Comparison of ENCODE assay signal across 24 cellular contexts in genomic region chr3:30083315-30083714, GRCh38.
DNase-seq lines count a peak whose midpoint lies in the region; ATAC-seq and TF ChIP-seq lines count a peak whose summit lies in the region.
"Had no signal": no experiment of that assay in that cellular context is flagged by ENCODE, and none has a peak within 500 bp of the region (broad histone marks: within the 10 kb centered on the region; RNA-seq: fewer than 3 reads in every experiment).

No MANE protein-coding gene starts in this region.

- H3F3A ChIP-seq in neural progenitor cell (ENCODE audit: low read depth), result peaks cover 8% of the 10 kb centered on the region

- peaks cover 4% of the 10 kb centered on the region for H3K9me3 Mint-ChIP-seq in neural progenitor cell
- H3K9me3 Mint-ChIP-seq in osteocyte (ENCODE audit: unreplicated experiment), result no peaks in the 10 kb centered on the region
- H3K9me3 Mint-ChIP-seq: HFFc6 had no signal

- H3K36me3 ChIP-seq in hepatocyte (replicated peaks; ENCODE audit: insufficient read depth, low read depth), result no peaks in the 10 kb centered on the region
- no peaks in the 10 kb centered on the region for H3K36me3 ChIP-seq in neural progenitor cell
- H3K36me3 ChIP-seq: BE2C, HAP-1, MG63, SJCRH30 had no signal

- H3K79me2 ChIP-seq in hepatocyte, result no peaks in the 10 kb centered on the region
- no peaks in the 10 kb centered on the region for H3K79me2 ChIP-seq in neural progenitor cell (ENCODE audit: low read depth)

- H3K9me3 ChIP-seq in hepatocyte (ENCODE audit: low read depth) (no peaks in the 10 kb centered on the region), neural progenitor cell (ENCODE audit: low read depth) (no peaks in the 10 kb centered on the region)
- H3K9me3 ChIP-seq: BE2C, HAP-1, MG63, SJCRH30 had no signal

- no peaks in the 10 kb centered on the region for H3K9me2 ChIP-seq in hepatocyte (replicated peaks; ENCODE audit: insufficient read depth)

- H3K4me1 Mint-ChIP-seq in neural progenitor cell (peaks cover 29% of the 10 kb centered on the region), osteocyte (ENCODE audit: unreplicated experiment) (no peaks in the 10 kb centered on the region)

- 77% methylated on average over 4 of the region's 4 CpGs for WGBS in hepatocyte (ENCODE audit: low lambda C conversion rate, missing lambda C conversion rate)

- H3K27me3 Mint-ChIP-seq in neural progenitor cell (ENCODE audit: insufficient read depth, low read depth) (peaks cover 5% of the 10 kb centered on the region), osteocyte (ENCODE audit: unreplicated experiment) (peaks cover 8% of the 10 kb centered on the region)

- H3K27ac ChIP-seq in hepatocyte, result no peak overlapping the region
- no peak overlapping the region for H3K27ac ChIP-seq in neural progenitor cell
- H3K27ac ChIP-seq: SJCRH30 had no signal

- TF ChIP-seq CTCF in hepatocyte (IDR thresholded peaks at IDR 0.05; ENCODE audit: poor library complexity) (no peak), neural progenitor cell (IDR thresholded peaks at IDR 0.05) (no peak), osteocyte (IDR thresholded peaks at IDR 0.05) (no peak)

- peak overlapping the region; percentile 49 for H2AFZ ChIP-seq in hepatocyte
- H2AFZ ChIP-seq in neural progenitor cell (replicated peaks), result no peak overlapping the region
- H2AFZ ChIP-seq: GM23338 had no signal

- ATAC-seq in left ventricle myocardium superior, result no peak
- ATAC-seq: SK-N-SH treated with all-trans-retinoic acid at 6 μM for 48 hours had no signal

- peaks cover 14% of the 10 kb centered on the region for H3K4me1 ChIP-seq in hepatocyte (ENCODE audit: insufficient read depth)
- peaks cover 16% of the 10 kb centered on the region for H3K4me1 ChIP-seq in neural progenitor cell
- H3K4me1 ChIP-seq: BE2C, SJCRH30 had no signal

- H3K9ac ChIP-seq in neural progenitor cell, result no peak overlapping the region

- DNase-seq in NCI-H345 treated with DMSO at 0.1 percent for 48 hours (lab: John Stamatoyannopoulos, UW; ENCODE audit: unreplicated experiment), result peak; percentile 3
- no peak for DNase-seq in NCI-H345 (lab: John Stamatoyannopoulos, UW)
- no peak for DNase-seq in hepatocyte (ENCODE audit: low spot score)
- no peak for DNase-seq in neural progenitor cell (ENCODE audit: low spot score)
- no peak for DNase-seq in osteocyte (ENCODE audit: extremely low spot score, unreplicated experiment)
- DNase-seq in left ventricle myocardium superior, result no peak
- no peak for DNase-seq in activated CD4-positive, alpha-beta T cell treated with anti-CD3 and anti-CD28 coated beads for 48 hours
- no peak for DNase-seq in inferior parietal cortex (ENCODE audit: extremely low spot score)
- DNase-seq: 8988T, ACHN, BE2C, DMS53, HFFc6, KBM-7, MG63, NCI-H1105 treated with DMSO at 0.1 percent for 48 hours, NCI-H146, NCI-H1930, NCI-H2227 treated with DMSO at 0.1 percent for 48 hours, NCI-H510A treated with DMSO at 0.1 percent for 48 hours, SJCRH30 had no signal

- H3K4me3 ChIP-seq in hepatocyte (no peak overlapping the region), neural progenitor cell (no peak overlapping the region)
- H3K4me3 ChIP-seq: HAP-1, MG63, SJCRH30 had no signal

- H3K4me2 ChIP-seq in hepatocyte (no peak overlapping the region), neural progenitor cell (peak overlapping the region; percentile 1)

- H3K27ac Mint-ChIP-seq in neural progenitor cell (no peak overlapping the region), osteocyte (ENCODE audit: unreplicated experiment) (no peak overlapping the region)
- H3K27ac Mint-ChIP-seq: GM23338, HFFc6 had no signal

- H4K20me1 ChIP-seq in hepatocyte (ENCODE audit: insufficient read depth, poor library complexity, severe bottlenecking) (no peaks in the 10 kb centered on the region), neural progenitor cell (ENCODE audit: low read depth) (peaks cover 4% of the 10 kb centered on the region)

- no peak overlapping the region for H3K4me3 Mint-ChIP-seq in neural progenitor cell
- H3K4me3 Mint-ChIP-seq in osteocyte (ENCODE audit: unreplicated experiment), result no peak overlapping the region
- H3K4me3 Mint-ChIP-seq: GM23338, HFFc6 had no signal

- H3K36me3 Mint-ChIP-seq in neural progenitor cell, result peaks cover 2% of the 10 kb centered on the region
- no peaks in the 10 kb centered on the region for H3K36me3 Mint-ChIP-seq in osteocyte (ENCODE audit: unreplicated experiment)

- intact Hi-C loops in left ventricle myocardium superior (cut with micrococcal nuclease), result no loop called here

- H3K27me3 ChIP-seq in hepatocyte (no peaks in the 10 kb centered on the region), neural progenitor cell (peaks cover 81% of the 10 kb centered on the region)
- H3K27me3 ChIP-seq: BE2C, MG63, SJCRH30 had no signal
